11 cellular contexts compared by ENCODE assay signal in the genomic region with DNA sequence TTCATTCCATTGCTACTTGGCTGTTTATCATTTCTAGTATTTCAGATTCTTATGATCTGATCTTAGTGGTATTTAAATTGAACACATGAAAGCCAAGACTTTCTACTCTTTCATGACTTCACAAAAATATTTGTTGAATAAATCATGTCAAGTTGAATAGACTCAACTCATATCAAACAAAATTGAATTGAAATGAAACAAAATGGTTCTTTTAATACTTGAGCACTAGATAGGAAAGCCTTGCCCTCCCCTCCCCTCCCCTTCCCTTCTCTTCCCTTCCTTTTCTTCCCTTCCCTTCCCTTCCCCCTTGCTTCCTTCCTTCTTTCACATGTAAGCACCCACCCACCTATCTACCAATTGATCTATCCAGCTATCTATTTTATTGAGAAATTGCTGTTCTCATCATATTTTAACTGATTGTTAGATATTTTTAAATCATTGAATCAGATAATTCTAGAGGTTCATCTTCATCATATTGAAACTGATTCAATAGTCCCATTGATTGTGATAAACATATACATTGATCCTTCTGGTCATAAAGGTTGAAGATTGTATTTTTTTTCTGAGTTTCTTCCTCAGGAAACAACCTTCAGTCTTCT.
"Had no signal": no experiment of that assay in that cellular context is flagged by ENCODE, and none has a peak within 500 bp of the region (broad histone marks: within the 10 kb centered on the region; RNA-seq: fewer than 3 reads in every experiment).

No MANE protein-coding gene starts in this region.

- H2AFZ ChIP-seq: GM23248, GM23338 had no signal

- H3K4me2 ChIP-seq: GM23338 had no signal

- H3K9ac ChIP-seq: GM23248 had no signal

- H3K4me3 ChIP-seq: GM23248, GM23338, HAP-1 had no signal

- H3K9me3 ChIP-seq: HAP-1 had no signal

- ATAC-seq: GM23338, HCT116 had no signal

- DNase-seq: GM23248, GOT3, H7, H9, HCEC 1CT, HFFc6 had no signal

- FAIRE-seq: H1, H54 had no signal

- H3K36me3 ChIP-seq: HAP-1 had no signal

- H3K4me1 ChIP-seq: HAP-1 had no signal

- H3K27ac ChIP-seq: GM23248 had no signal
